ENCODE assay signal across 32 cellular contexts in the genomic region with DNA sequence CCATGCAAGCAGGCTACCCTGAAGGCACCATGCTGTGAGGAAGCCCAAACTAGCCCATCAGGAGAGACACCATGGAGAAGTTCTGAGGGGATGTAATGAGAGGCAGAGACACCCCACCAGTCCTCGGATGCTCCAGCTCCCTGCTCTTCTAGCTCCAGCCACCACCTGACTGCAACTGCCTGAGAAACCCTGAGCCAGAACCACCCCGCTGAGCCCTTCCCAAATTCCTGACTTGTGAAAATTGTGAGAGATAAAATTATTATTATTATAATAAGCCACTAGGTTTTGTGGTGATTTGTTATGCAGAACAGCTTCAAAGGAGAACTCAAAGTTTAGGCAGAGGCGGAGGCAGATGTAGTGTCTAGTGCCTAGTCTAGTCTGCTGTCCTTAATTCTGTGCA.
"Had no signal": no experiment of that assay in that cellular context is flagged by ENCODE, and none has a peak within 500 bp of the region (broad histone marks: within the 10 kb centered on the region; RNA-seq: fewer than 3 reads in every experiment).

No MANE protein-coding gene starts in this region.

- FAIRE-seq: islet of Langerhans, pancreas, small intestine had no signal

- H3K9ac ChIP-seq: neural progenitor cell had no signal

- H3K27me3 ChIP-seq: heart left ventricle, left lung, neural progenitor cell, pancreas, sigmoid colon, tibial nerve, uterus had no signal

- DNase-seq: heart left ventricle; hypothalamus; immature natural killer cell; left cardiac atrium; left lung; lower lobe of right lung; mammary epithelial cell; mesendoderm; naive B cell; natural killer cell; nephron progenitor cell; pancreas; posterior cingulate gyrus; retina; right cardiac atrium; sigmoid colon; small intestine; stimulated activated CD4-positive, alpha-beta T cell treated with anti-CD3 and anti-CD28 coated beads, Interleukin-1b, Interleukin-23, amount 100 ng/mL, for 48 hours; stimulated activated CD4-positive, alpha-beta T cell treated with anti-CD3 and anti-CD28 coated beads, Interleukin-2, amount 100 ng/mL, for 48 hours; stimulated activated CD4-positive, alpha-beta T cell treated with anti-CD3 and anti-CD28 coated beads, Interleukin-4, amount 100 ng/mL, for 4 hours; stimulated activated CD8-positive, alpha-beta memory T cell treated with anti-CD3 and anti-CD28 coated beads, Interleukin-4, amount 100 ng/mL, for 48 hours; stimulated activated naive CD4-positive, alpha-beta T cell treated with Interleukin-2 at 50 U/mL for 16 hours; stimulated activated naive CD8-positive, alpha-beta T cell treated with anti-CD3 and anti-CD28 coated beads, Interleukin-15, amount 100 ng/mL, for 72 hours; substantia nigra; uterus had no signal

- H3K4me1 Mint-ChIP-seq: immature natural killer cell, naive B cell had no signal

- H3K4me1 ChIP-seq: pancreas, prostate gland, tibial nerve, uterus had no signal

- H3K9me3 Mint-ChIP-seq: immature natural killer cell; mesothelial cell of epicardium; naive B cell; natural killer cell; nephron progenitor cell; neural progenitor cell; stimulated activated memory B cell treated with anti-CD40 and anti-IgM and Interleukin-4, amounts not matched to agents 10 μg/mL and 1 μg/mL and 100 μg/mL, for 72 hours; stimulated activated naive CD8-positive, alpha-beta T cell treated with anti-CD3 and anti-CD28 coated beads, Interleukin-15, amount 100 ng/mL, for 72 hours; type B pancreatic cell had no signal

- H3K4me2 ChIP-seq: neural progenitor cell had no signal

- H3K9me3 ChIP-seq: heart left ventricle, left lung, lower lobe of right lung, pancreas, prostate gland, sigmoid colon, tibial nerve, uterus had no signal

- H3K36me3 ChIP-seq: heart left ventricle, left lung, lower lobe of right lung, neural progenitor cell, pancreas, prostate gland, sigmoid colon, tibial nerve, uterus had no signal

- H3K27ac ChIP-seq: heart left ventricle, left lung, lower lobe of right lung, neural progenitor cell, pancreas, prostate gland, tibial nerve, uterus had no signal

- H2AFZ ChIP-seq: neural progenitor cell had no signal

- H3K27me3 Mint-ChIP-seq: stimulated activated memory B cell treated with anti-CD40 and anti-IgM and Interleukin-4, amounts not matched to agents 10 μg/mL and 1 μg/mL and 100 μg/mL, for 72 hours; stimulated activated naive CD8-positive, alpha-beta T cell treated with anti-CD3 and anti-CD28 coated beads, Interleukin-15, amount 100 ng/mL, for 72 hours; type B pancreatic cell had no signal

- ATAC-seq: heart left ventricle; left cardiac atrium; left lung; lower lobe of right lung; natural killer cell; pancreas; right cardiac atrium; stimulated activated memory B cell treated with anti-CD40 and anti-IgM and Interleukin-4, amounts not matched to agents 10 μg/mL and 1 μg/mL and 100 μg/mL, for 72 hours; stimulated activated naive CD8-positive, alpha-beta T cell treated with anti-CD3 and anti-CD28 coated beads, Interleukin-15, amount 100 ng/mL, for 72 hours had no signal

- H3K27ac Mint-ChIP-seq: immature natural killer cell; naive B cell; natural killer cell; nephron progenitor cell; neural progenitor cell; stimulated activated memory B cell treated with anti-CD40 and anti-IgM and Interleukin-4, amounts not matched to agents 10 μg/mL and 1 μg/mL and 100 μg/mL, for 72 hours; stimulated activated naive CD8-positive, alpha-beta T cell treated with anti-CD3 and anti-CD28 coated beads, Interleukin-15, amount 100 ng/mL, for 72 hours; type B pancreatic cell had no signal

- H3K4me3 Mint-ChIP-seq: immature natural killer cell; mesothelial cell of epicardium; natural killer cell; nephron progenitor cell; neural progenitor cell; stimulated activated memory B cell treated with anti-CD40 and anti-IgM and Interleukin-4, amounts not matched to agents 10 μg/mL and 1 μg/mL and 100 μg/mL, for 72 hours; stimulated activated naive CD8-positive, alpha-beta T cell treated with anti-CD3 and anti-CD28 coated beads, Interleukin-15, amount 100 ng/mL, for 72 hours had no signal

- H3K36me3 Mint-ChIP-seq: immature natural killer cell; mesothelial cell of epicardium; naive B cell; natural killer cell; neural progenitor cell; stimulated activated memory B cell treated with anti-CD40 and anti-IgM and Interleukin-4, amounts not matched to agents 10 μg/mL and 1 μg/mL and 100 μg/mL, for 72 hours; type B pancreatic cell had no signal

- H3K4me3 ChIP-seq: heart left ventricle, left lung, lower lobe of right lung, neural progenitor cell, pancreas, prostate gland, sigmoid colon, tibial nerve, uterus had no signal
